In genomic region chr2:58449286-58450010, GRCh38 we compare ENCODE assay signal across 8 cellular contexts.
DNase-seq lines count a peak whose midpoint lies in the region; ATAC-seq and TF ChIP-seq lines count a peak whose summit lies in the region.

No MANE protein-coding gene starts in this region.

- H3K27me3 Mint-ChIP-seq in central memory CD8-positive, alpha-beta T cell = peaks cover 10% of the 10 kb centered on the region
- no peaks in the 10 kb centered on the region for H3K27me3 Mint-ChIP-seq in glutamatergic neuron (ENCODE audit: unreplicated experiment)

- peaks cover 1% of the 10 kb centered on the region for H3K36me3 Mint-ChIP-seq in central memory CD8-positive, alpha-beta T cell (ENCODE audit: insufficient read depth)
- no peaks in the 10 kb centered on the region for H3K36me3 Mint-ChIP-seq in glutamatergic neuron (ENCODE audit: unreplicated experiment)

- no peaks in the 10 kb centered on the region for H3K4me1 Mint-ChIP-seq in central memory CD8-positive, alpha-beta T cell
- H3K4me1 Mint-ChIP-seq in glutamatergic neuron (ENCODE audit: low read depth, unreplicated experiment) = peaks cover 6% of the 10 kb centered on the region

- DNase-seq in GM13976 (ENCODE audit: low spot score) (peak; percentile 61), AML-193 (lab: John Stamatoyannopoulos, UW) (no peak), epidermal melanocyte (ENCODE audit: insufficient read length, low spot score) (no peak), glutamatergic neuron (no peak), SW 1271 (lab: John Stamatoyannopoulos, UW) (no peak)
- no peak for DNase-seq in central memory CD8-positive, alpha-beta T cell (ENCODE audit: low spot score in 2 of 2)

- TF ChIP-seq CTCF in GM13976 (IDR thresholded peaks at IDR 0.05; ENCODE audit: borderline replicate concordance, control extremely low read depth, extremely low read depth, insufficient read depth, missing control alignments) (no peak), glutamatergic neuron (IDR thresholded peaks at IDR 0.05; ENCODE audit: partially characterized antibody, unreplicated experiment) (no peak)

- no peak overlapping the region for H3K4me3 Mint-ChIP-seq in central memory CD8-positive, alpha-beta T cell
- H3K4me3 Mint-ChIP-seq in glutamatergic neuron (ENCODE audit: unreplicated experiment) = no peak overlapping the region

- ATAC-seq in GM21619 (IDR thresholded peaks at IDR 0.05; ENCODE audit: unreplicated experiment) (peak; percentile 87), HG03571 (IDR thresholded peaks at IDR 0.05; ENCODE audit: unreplicated experiment) (peak; percentile 65)
- peak; percentile 28 for ATAC-seq in central memory CD8-positive, alpha-beta T cell (replicated peaks; ENCODE audit: extremely low read depth, poor library complexity, severe bottlenecking)

- H3K27ac Mint-ChIP-seq in central memory CD8-positive, alpha-beta T cell (ENCODE audit: low read depth) = no peak overlapping the region
- H3K27ac Mint-ChIP-seq in glutamatergic neuron (ENCODE audit: unreplicated experiment) = no peak overlapping the region

- H3K9me3 Mint-ChIP-seq in central memory CD8-positive, alpha-beta T cell = no peaks in the 10 kb centered on the region
- no peaks in the 10 kb centered on the region for H3K9me3 Mint-ChIP-seq in glutamatergic neuron (ENCODE audit: unreplicated experiment)

- in situ Hi-C loops in GM13976 (cut with MboI; ENCODE audit: low sequenced_read_pairs, unreplicated experiment) = no loop called here

Comparison
In these comparisons a context has a peak if more than half of its experiments do, and no peak if none do; other contexts are left out.
1. ATAC-seq: peak in every context shown above with its lines; median percentile 87 in GM21619; 65 in HG03571; 28 in central memory CD8-positive, alpha-beta T cell.